ENCODE assay signal across 1 cellular context in genomic region chr1:180836414-180836813, GRCh38.
TF ChIP-seq lines count a peak whose summit lies in the region.

No MANE protein-coding gene starts in this region.

TF ChIP-seq in neural cell, 6 proteins besides CTCF, POLR2A, EP300 and RAD21:
- TF ChIP-seq MXI1 (conservative IDR thresholded peaks at IDR 0.05; ENCODE audit: poor library complexity, severe bottlenecking) (no peak), REST (IDR thresholded peaks at IDR 0.05; ENCODE audit: borderline replicate concordance) (no peak), SMC3 (conservative IDR thresholded peaks at IDR 0.05; ENCODE audit: poor library complexity) (no peak), POLR2AphosphoS5 (IDR thresholded peaks at IDR 0.05) (no peak), TAF1 (IDR thresholded peaks at IDR 0.05; ENCODE audit: low read depth) (no peak), EZH2 (IDR thresholded peaks at IDR 0.05; ENCODE audit: borderline replicate concordance, insufficient read depth, low read length, poor library complexity, severe bottlenecking) (no peak)
